Comparison of ENCODE assay signal across 19 cellular contexts in the genomic region with DNA sequence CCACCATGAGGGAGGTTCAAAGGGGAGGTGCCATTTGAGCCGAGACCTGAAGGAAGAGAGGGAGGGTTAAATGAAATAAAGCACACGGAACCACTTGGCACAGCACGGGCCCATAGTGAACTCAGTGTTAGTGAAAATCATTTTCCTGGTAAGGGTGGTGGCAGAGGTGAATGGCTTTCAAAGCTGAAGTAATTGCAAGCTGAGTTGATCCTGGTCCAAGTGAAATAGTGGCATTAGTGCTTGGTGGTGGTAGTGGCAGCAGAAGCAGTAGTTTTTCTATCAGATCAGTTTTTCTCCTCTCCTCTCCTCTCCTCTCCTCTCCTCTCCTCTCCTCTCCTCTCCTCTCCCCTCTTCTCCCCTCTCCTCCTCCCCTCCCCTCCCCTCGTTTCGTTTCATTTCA. TPM values are rescaled to one million over a fixed set of nuclear protein-coding genes. Genes with fewer than 3 reads are reported as not detected.
A peak's percentile ranks its signal among the peaks of the same experiment; 100 is the strongest.
DNase-seq lines count a peak whose midpoint lies in the region; ATAC-seq and TF ChIP-seq lines count a peak whose summit lies in the region.
"Had no signal": no experiment of that assay in that cellular context is flagged by ENCODE, and none has a peak within 500 bp of the region (broad histone marks: within the 10 kb centered on the region; RNA-seq: fewer than 3 reads in every experiment).

No MANE protein-coding gene starts in this region.

- no peak overlapping the region for H2BK15ac ChIP-seq in mesendoderm (replicated peaks; ENCODE audit: low read depth)

- CTCF ChIA-PET in HEK293 (lab: Yijun Ruan, JAX) = interaction anchor here (0.6 to 1.7 kb wide), 3 partner anchors 17 to 77 kb away, joined by 3 to 4 read pairs (median 3); a partner anchor contains a TSS

- no peak overlapping the region for H3K56ac ChIP-seq in mesendoderm (ENCODE audit: low read length)

- H3K27me3 ChIP-seq in body of pancreas (no peaks in the 10 kb centered on the region), tibial artery (no peaks in the 10 kb centered on the region), mesendoderm (ENCODE audit: insufficient read depth, low read length, poor library complexity) (no peaks in the 10 kb centered on the region)

- no peak overlapping the region for H2BK120ac ChIP-seq in mesendoderm (ENCODE audit: low read depth, low read length)

- DNase-seq in body of pancreas (no peak), mucosa of descending colon (no peak), tibial artery (no peak), iPS-NIHi11 (ENCODE audit: low spot score) (no peak), mesendoderm (no peak)
- DNase-seq: Caco-2; DMS53; H7; NCI-H1105 treated with DMSO at 0.1 percent for 48 hours; NCI-H187 treated with DMSO at 0.1 percent for 48 hours; NCI-H2171; NCI-H446; NCI-H69; NK-92 treated with Interleukin-12 subunit alpha and Interleukin-12 subunit beta, amount 100 ng/mL, for 24 hours; OCI-M1; RPMI8226; SJCRH30 had no signal

- TF ChIP-seq CTCF in HEK293 (tag by site-specific recombination; IDR thresholded peaks at IDR 0.05) (no peak), body of pancreas (IDR thresholded peaks at IDR 0.05) (no peak), mucosa of descending colon (IDR thresholded peaks at IDR 0.05) (no peak), tibial artery (IDR thresholded peaks at IDR 0.05) (no peak)

- no peak overlapping the region for H2AK5ac ChIP-seq in mesendoderm (ENCODE audit: low read length)

- H3K18ac ChIP-seq in mesendoderm (ENCODE audit: low read length) = no peak overlapping the region

- H3K4me3 ChIP-seq in HEK293 (ENCODE audit: low read depth, low read length) = no peak overlapping the region
- H3K4me3 ChIP-seq in body of pancreas = no peak overlapping the region
- no peak overlapping the region for H3K4me3 ChIP-seq in mucosa of descending colon
- H3K4me3 ChIP-seq in tibial artery = no peak overlapping the region
- H3K4me3 ChIP-seq in mesendoderm (ENCODE audit: low read length) = no peak overlapping the region
- H3K4me3 ChIP-seq: SJCRH30 had no signal

- H3K9me3 ChIP-seq in HEK293 (ENCODE audit: control insufficient read depth, insufficient read depth, low read depth, low read length) (no peaks in the 10 kb centered on the region), body of pancreas (no peaks in the 10 kb centered on the region), mucosa of descending colon (no peaks in the 10 kb centered on the region), tibial artery (no peaks in the 10 kb centered on the region)
- H3K9me3 ChIP-seq: Caco-2 had no signal

- H3K4me1 ChIP-seq in HEK293 (ENCODE audit: control insufficient read depth, insufficient read depth, low read length) = peaks cover 21% of the 10 kb centered on the region
- H3K4me1 ChIP-seq in body of pancreas = peaks cover 28% of the 10 kb centered on the region
- H3K4me1 ChIP-seq in mucosa of descending colon (ENCODE audit: low read depth) = peaks cover 31% of the 10 kb centered on the region
- peaks cover 0 to 68% (median 37%) of the 10 kb centered on the region in 4 donors for H3K4me1 ChIP-seq in tibial artery
- H3K4me1 ChIP-seq in mesendoderm (ENCODE audit: control insufficient read depth, low read depth, low read length) = no peaks in the 10 kb centered on the region

- POLR2A ChIA-PET in HEK293 (lab: Yijun Ruan, JAX) = interaction anchor here (1.7 kb wide), 1 partner anchor 9 kb away, joined by 8 read pairs; no protein-coding TSS in a partner anchor

- TF ChIP-seq POLR2A in body of pancreas (IDR thresholded peaks at IDR 0.05) = no peak

- intact Hi-C loops in body of pancreas (cut with DNase I) (no loop called here), mucosa of descending colon (cut with DNase I, micrococcal nuclease) (no loop called here), tibial artery (cut with DNase I; ENCODE audit: low total_unique reads) (no loop called here)

- ATAC-seq in body of pancreas (peak; percentile 19), mucosa of descending colon (peak; percentile 70), HG02678 (IDR thresholded peaks at IDR 0.05; ENCODE audit: unreplicated experiment) (no peak)

- H3K79me1 ChIP-seq in mesendoderm (ENCODE audit: low read length) = no peaks in the 10 kb centered on the region

- H4K8ac ChIP-seq in mesendoderm (ENCODE audit: low read depth, low read length) = no peak overlapping the region

- H3K27ac ChIP-seq in HEK293 (ENCODE audit: extremely low read depth, low read depth, low read length) = no peak overlapping the region; the same call in 1 of the 2 replicates
- H3K27ac ChIP-seq in body of pancreas = peak overlapping the region in 3 of 4 donors; percentile 19 to 70 (median 46)
- H3K27ac ChIP-seq in tibial artery = peak overlapping the region; percentile 63 to 80
- H3K27ac ChIP-seq in mesendoderm (ENCODE audit: low read depth, low read length) = no peak overlapping the region
- H3K27ac ChIP-seq: SJCRH30 had no signal

- H3K4ac ChIP-seq in mesendoderm (ENCODE audit: low read depth, low read length) = no peak overlapping the region

- H4K5ac ChIP-seq in mesendoderm (ENCODE audit: low read length) = no peak overlapping the region

- no peak overlapping the region for H3K9ac ChIP-seq in mesendoderm (ENCODE audit: low read length)

- no peak overlapping the region for H3K4me2 ChIP-seq in mesendoderm (ENCODE audit: low read length)

- no peak overlapping the region for H3K23ac ChIP-seq in mesendoderm (ENCODE audit: low read length)

- no peak overlapping the region for H2BK5ac ChIP-seq in mesendoderm (ENCODE audit: low read length)

- 27 to 30% methylated on average over 3 of the region's 5 CpGs for WGBS in body of pancreas, 2 donors
- 100% methylated on average over 2 of the region's 5 CpGs for WGBS in mesendoderm (ENCODE audit: extremely low coverage, insufficient coverage, low lambda C conversion rate)

- H3K36me3 ChIP-seq in HEK293 (ENCODE audit: control insufficient read depth in 2 of 2, insufficient read depth in 1 of 2, low read length in 2 of 2) = no peaks in the 10 kb centered on the region
- H3K36me3 ChIP-seq in body of pancreas (replicated peaks in 1 of 2; ENCODE audit: insufficient read depth in 1 of 2, low read depth in 2 of 2) = no peaks in the 10 kb centered on the region
- no peaks in the 10 kb centered on the region for H3K36me3 ChIP-seq in mucosa of descending colon (ENCODE audit: low read depth)
- H3K36me3 ChIP-seq in tibial artery = no peaks in the 10 kb centered on the region
- no peaks in the 10 kb centered on the region for H3K36me3 ChIP-seq in mesendoderm (ENCODE audit: control insufficient read depth, insufficient read depth, low read length)
- H3K36me3 ChIP-seq: SJCRH30 had no signal

- no peaks in the 10 kb centered on the region for H3K79me2 ChIP-seq in mesendoderm (ENCODE audit: control insufficient read depth, insufficient read depth, low read length)

TF ChIP-seq in HEK293, 187 proteins besides CTCF, POLR2A, EP300 and RAD21:
- peak; percentile 55 for TF ChIP-seq ZNF10 (tag by site-specific recombination; IDR thresholded peaks at IDR 0.05)
- TF ChIP-seq ZNF324 (tag by site-specific recombination; IDR thresholded peaks at IDR 0.05) = no peak
- TF ChIP-seq OSR2 (tag by site-specific recombination; IDR thresholded peaks at IDR 0.05) = peak; percentile 87
- TF ChIP-seq, protein P1, sequence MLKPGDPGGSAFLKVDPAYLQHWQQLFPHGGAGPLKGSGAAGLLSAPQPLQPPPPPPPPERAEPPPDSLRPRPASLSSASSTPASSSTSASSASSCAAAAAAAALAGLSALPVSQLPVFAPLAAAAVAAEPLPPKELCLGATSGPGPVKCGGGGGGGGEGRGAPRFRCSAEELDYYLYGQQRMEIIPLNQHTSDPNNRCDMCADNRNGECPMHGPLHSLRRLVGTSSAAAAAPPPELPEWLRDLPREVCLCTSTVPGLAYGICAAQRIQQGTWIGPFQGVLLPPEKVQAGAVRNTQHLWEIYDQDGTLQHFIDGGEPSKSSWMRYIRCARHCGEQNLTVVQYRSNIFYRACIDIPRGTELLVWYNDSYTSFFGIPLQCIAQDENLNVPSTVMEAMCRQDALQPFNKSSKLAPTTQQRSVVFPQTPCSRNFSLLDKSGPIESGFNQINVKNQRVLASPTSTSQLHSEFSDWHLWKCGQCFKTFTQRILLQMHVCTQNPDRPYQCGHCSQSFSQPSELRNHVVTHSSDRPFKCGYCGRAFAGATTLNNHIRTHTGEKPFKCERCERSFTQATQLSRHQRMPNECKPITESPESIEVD (tag by site-specific recombination; IDR thresholded peaks at IDR 0.05) = 0 out of 2 replicates have a peak, but pooled peaks have one; percentile 25
- no peak for TF ChIP-seq GLIS2 (tag by site-specific recombination; IDR thresholded peaks at IDR 0.05)
- no peak for TF ChIP-seq ZBTB48 (tag by site-specific recombination; IDR thresholded peaks at IDR 0.05)
- TF ChIP-seq ZNF416 (tag by site-specific recombination; IDR thresholded peaks at IDR 0.05) = no peak
- TF ChIP-seq ZNF626 (tag by site-specific recombination; IDR thresholded peaks at IDR 0.05) = no peak
- TF ChIP-seq FEZF1 (tag by site-specific recombination; IDR thresholded peaks at IDR 0.05) = no peak
- no peak for TF ChIP-seq ZNF121 (tag by site-specific recombination; IDR thresholded peaks at IDR 0.05)
- no peak for TF ChIP-seq SETDB1 (IDR thresholded peaks at IDR 0.05; ENCODE audit: insufficient read length, low read length)
- TF ChIP-seq ZNF274 (IDR thresholded peaks at IDR 0.05; ENCODE audit: low read length) = no peak
- no peak for TF ChIP-seq ZNF274 (tag by site-specific recombination; IDR thresholded peaks at IDR 0.05; ENCODE audit: borderline replicate concordance)
- no peak for TF ChIP-seq ZBTB7A (tag by site-specific recombination; IDR thresholded peaks at IDR 0.05; ENCODE audit: low read depth)

RNA-seq across cellular contexts. Expression of a gene that starts 30.5 kb away (rescaled TPM):
- 10 to 100 TPM; 61.5 to 89.7 TPM for total RNA-seq in body of pancreas
- 10 to 100 TPM; 85.8 to 98.0 (median 94.0) TPM for total RNA-seq in mucosa of descending colon
- polyA plus RNA-seq in mesendoderm (2013, experiment 1 of 2) = 150 TPM
- 150 TPM for polyA plus RNA-seq in mesendoderm (2013, experiment 2 of 2)

RNA-seq across cellular contexts. Expression of a gene that starts 51.0 kb away (rescaled TPM):
- total RNA-seq in body of pancreas (10 to 100 TPM; 54.4 to 64.6 TPM), mucosa of descending colon (100 to 1,000 TPM; 116 to 137 (median 121) TPM)
- 146 TPM for polyA plus RNA-seq in mesendoderm (2013, experiment 1 of 2)
- 145 TPM for polyA plus RNA-seq in mesendoderm (2013, experiment 2 of 2)

Comparison
In these comparisons a context has a peak if more than half of its experiments do, and no peak if none do; other contexts are left out.
1. H3K27ac ChIP-seq: peak in body of pancreas (3 of 4) and tibial artery (2 of 2); none in HEK293 (single experiment) and mesendoderm (single experiment).